In the genomic region with DNA sequence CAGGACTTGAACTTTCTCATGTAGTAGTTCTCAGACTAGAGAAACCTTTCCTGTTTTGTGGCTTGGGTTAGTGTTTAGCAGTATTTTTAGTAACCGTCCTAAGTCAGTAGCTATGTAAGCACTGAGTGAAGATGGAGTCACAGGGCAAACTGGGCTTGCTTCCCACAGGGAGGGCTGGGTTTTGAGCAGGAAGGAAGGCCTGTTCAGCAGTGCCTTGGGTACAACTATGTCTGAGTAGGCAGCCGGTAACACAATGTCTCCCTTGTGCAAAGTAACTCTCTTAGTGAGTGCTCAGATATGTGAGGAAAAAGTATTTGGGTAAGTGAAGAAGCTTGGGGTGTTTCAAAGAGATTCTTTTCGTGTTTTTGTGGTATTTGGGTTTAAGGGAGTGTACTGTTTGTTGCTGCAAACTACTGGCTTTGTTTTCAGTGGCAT, we compare ENCODE assay signal across 8 cellular contexts.
DNase-seq lines count a peak whose midpoint lies in the region; ATAC-seq, FAIRE-seq and TF ChIP-seq lines count a peak whose summit lies in the region.

No MANE protein-coding gene starts in this region.

- TF ChIP-seq CTCF in gastroesophageal sphincter (IDR thresholded peaks at IDR 0.05) = no peak

- H3K36me3 Mint-ChIP-seq in activated T-helper 2 cell treated with anti-CD3 and anti-CD28 coated beads, Interferon-gamma antibody, Interleukin-2, Interleukin-4, amounts not matched to agents 10 μg/mL and 5 μg/mL and 100 μg/mL, durations not matched to agents 14 hours and 24 hours and 36 hours (ENCODE audit: low read depth) = peaks cover 50% of the 10 kb centered on the region
- H3K36me3 Mint-ChIP-seq in stimulated activated memory B cell treated with anti-CD40 and anti-IgM and Interleukin-4, amounts not matched to agents 10 μg/mL and 1 μg/mL and 100 μg/mL, for 72 hours = peaks cover 64% of the 10 kb centered on the region

- H3K4me1 ChIP-seq in gastroesophageal sphincter = peaks cover 3 to 34% (median 4%) of the 10 kb centered on the region in 3 donors
- peaks cover 5% of the 10 kb centered on the region for H3K4me1 ChIP-seq in neuron (ENCODE audit: insufficient read depth, low read length)

- H3K9me3 Mint-ChIP-seq in activated T-helper 2 cell treated with anti-CD3 and anti-CD28 coated beads, Interferon-gamma antibody, Interleukin-2, Interleukin-4, amounts not matched to agents 10 μg/mL and 5 μg/mL and 100 μg/mL, durations not matched to agents 14 hours and 24 hours and 36 hours = peaks cover 25% of the 10 kb centered on the region
- H3K9me3 Mint-ChIP-seq in stimulated activated memory B cell treated with anti-CD40 and anti-IgM and Interleukin-4, amounts not matched to agents 10 μg/mL and 1 μg/mL and 100 μg/mL, for 72 hours = peaks cover 13% of the 10 kb centered on the region

- H3K27ac Mint-ChIP-seq in activated T-helper 2 cell treated with anti-CD3 and anti-CD28 coated beads, Interferon-gamma antibody, Interleukin-2, Interleukin-4, amounts not matched to agents 10 μg/mL and 5 μg/mL and 100 μg/mL, durations not matched to agents 14 hours and 24 hours and 36 hours = peak overlapping the region; percentile 40
- H3K27ac Mint-ChIP-seq in stimulated activated memory B cell treated with anti-CD40 and anti-IgM and Interleukin-4, amounts not matched to agents 10 μg/mL and 1 μg/mL and 100 μg/mL, for 72 hours = no peak overlapping the region

- H3K27ac ChIP-seq in gastroesophageal sphincter = peak overlapping the region; percentile 79 to 91 (median 84)

- H3K27me3 Mint-ChIP-seq in activated T-helper 2 cell treated with anti-CD3 and anti-CD28 coated beads, Interferon-gamma antibody, Interleukin-2, Interleukin-4, amounts not matched to agents 10 μg/mL and 5 μg/mL and 100 μg/mL, durations not matched to agents 14 hours and 24 hours and 36 hours (ENCODE audit: low read depth) = no peaks in the 10 kb centered on the region
- no peaks in the 10 kb centered on the region for H3K27me3 Mint-ChIP-seq in stimulated activated memory B cell treated with anti-CD40 and anti-IgM and Interleukin-4, amounts not matched to agents 10 μg/mL and 1 μg/mL and 100 μg/mL, for 72 hours

- peak overlapping the region; percentile 1 for H3K4me3 Mint-ChIP-seq in activated T-helper 2 cell treated with anti-CD3 and anti-CD28 coated beads, Interferon-gamma antibody, Interleukin-2, Interleukin-4, amounts not matched to agents 10 μg/mL and 5 μg/mL and 100 μg/mL, durations not matched to agents 14 hours and 24 hours and 36 hours (ENCODE audit: low read depth)
- H3K4me3 Mint-ChIP-seq in stimulated activated memory B cell treated with anti-CD40 and anti-IgM and Interleukin-4, amounts not matched to agents 10 μg/mL and 1 μg/mL and 100 μg/mL, for 72 hours = no peak overlapping the region

- H3K27me3 ChIP-seq in gastroesophageal sphincter (no peaks in the 10 kb centered on the region), neuron (ENCODE audit: insufficient read depth, low read length) (no peaks in the 10 kb centered on the region)

- TF ChIP-seq POLR2A in gastroesophageal sphincter (IDR thresholded peaks at IDR 0.05) = peak in 1 of 2 donors; percentile 20

- H3K36me3 ChIP-seq in gastroesophageal sphincter (peaks cover 0 to 9% of the 10 kb centered on the region in 2 donors), neuron (ENCODE audit: insufficient read depth, low read length) (peaks cover 3% of the 10 kb centered on the region)

- peak; percentile 35 for FAIRE-seq in GM18507 (lab: Jason Lieb, UNC)

- no peaks in the 10 kb centered on the region for H3K9me3 ChIP-seq in gastroesophageal sphincter
- H3K9me3 ChIP-seq in neuron (ENCODE audit: low read length) = no peaks in the 10 kb centered on the region

- intact Hi-C loops in activated T-helper 2 cell treated with anti-CD3 and anti-CD28 coated beads, Interferon-gamma antibody, Interleukin-2, Interleukin-4, amounts not matched to agents 10 μg/mL and 5 μg/mL and 100 μg/mL, durations not matched to agents 14 hours and 24 hours and 36 hours (cut with micrococcal nuclease) = loop anchor here (10.0 kb wide), 1 partner anchor 160 kb away; no protein-coding TSS in a partner anchor

- WGBS in gastroesophageal sphincter (ENCODE audit: low coverage in 1 of 2), 2 donors = 0 to 3% methylated on average over 3 of the region's 3 CpGs

- DNase-seq in GM18507 (ENCODE audit: extremely low spot score, insufficient read length, low read depth) = no peak
- DNase-seq in HS-27A (ENCODE audit: low read depth) = peak; percentile 38
- no peak for DNase-seq in activated T-helper 2 cell treated with anti-CD3 and anti-CD28 coated beads, Interferon-gamma antibody, Interleukin-2, Interleukin-4, amounts not matched to agents 10 μg/mL and 5 μg/mL and 100 μg/mL, durations not matched to agents 14 hours and 24 hours and 36 hours (ENCODE audit: low spot score)
- DNase-seq in stimulated activated CD4-positive, alpha-beta T cell treated with anti-CD3 and anti-CD28 coated beads, Interleukin-4, amount 100 ng/mL, for 24 hours = no peak

- no peak overlapping the region for H2AFZ ChIP-seq in neuron (ENCODE audit: low read depth, low read length)

- peak; percentile 99 for ATAC-seq in gastroesophageal sphincter
- ATAC-seq in stimulated activated memory B cell treated with anti-CD40 and anti-IgM and Interleukin-4, amounts not matched to agents 10 μg/mL and 1 μg/mL and 100 μg/mL, for 72 hours = no peak
- ATAC-seq in activated CD4-positive, CD25-positive, alpha-beta regulatory T cell treated with anti-CD3 and anti-CD28 coated beads, Interleukin-2, amount 50 U/mL, for 24 hours = no peak

- peaks cover 8% of the 10 kb centered on the region for H3K4me1 Mint-ChIP-seq in activated T-helper 2 cell treated with anti-CD3 and anti-CD28 coated beads, Interferon-gamma antibody, Interleukin-2, Interleukin-4, amounts not matched to agents 10 μg/mL and 5 μg/mL and 100 μg/mL, durations not matched to agents 14 hours and 24 hours and 36 hours (ENCODE audit: low read depth)
- peaks cover 22% of the 10 kb centered on the region for H3K4me1 Mint-ChIP-seq in stimulated activated memory B cell treated with anti-CD40 and anti-IgM and Interleukin-4, amounts not matched to agents 10 μg/mL and 1 μg/mL and 100 μg/mL, for 72 hours

- H3K4me3 ChIP-seq in gastroesophageal sphincter (peak overlapping the region; percentile 33 to 46), neuron (ENCODE audit: low read length) (peak overlapping the region; percentile 25)

- no peak for TF ChIP-seq EP300 in gastroesophageal sphincter (IDR thresholded peaks at IDR 0.05)
